Comparison of ENCODE assay signal across 8 cellular contexts in the genomic region with DNA sequence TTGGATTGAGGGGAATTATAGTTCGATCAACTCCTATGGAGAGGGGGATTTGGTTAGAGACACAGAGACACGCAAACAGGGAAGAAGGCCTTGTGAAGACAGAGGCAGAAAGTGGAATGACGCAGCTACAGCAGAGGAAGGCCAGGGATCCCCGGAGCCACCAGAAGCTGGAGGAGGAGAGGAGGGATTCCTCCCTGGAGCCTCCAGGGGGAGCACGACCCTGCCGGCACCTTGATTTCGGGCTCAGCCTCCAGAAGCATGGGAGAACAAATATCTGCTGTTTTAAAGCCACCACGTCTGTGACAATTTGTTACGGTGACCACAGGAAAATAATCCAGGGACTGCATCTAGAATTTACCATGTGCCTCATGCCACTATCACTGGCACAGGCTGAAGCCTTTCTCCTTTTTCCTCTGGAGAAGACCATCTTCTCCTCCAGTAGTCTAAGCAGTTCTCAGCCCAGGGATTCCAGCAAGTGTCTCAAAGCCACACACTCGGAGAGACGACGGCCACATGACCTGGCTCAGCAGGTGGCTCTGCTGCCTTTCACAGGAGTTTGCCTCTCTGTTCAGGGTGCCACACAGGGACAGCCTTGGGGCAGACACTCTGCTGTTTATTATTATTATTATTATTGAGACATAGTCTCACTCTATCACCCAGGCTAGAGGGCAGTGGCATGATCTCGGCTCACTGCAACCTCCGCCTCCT. TPM values are rescaled to one million over a fixed set of nuclear protein-coding genes. Genes with fewer than 3 reads are reported as not detected.
DNase-seq lines count a peak whose midpoint lies in the region; ATAC-seq, FAIRE-seq and TF ChIP-seq lines count a peak whose summit lies in the region.

No MANE protein-coding gene starts in this region.

- TF ChIP-seq CTCF in Loucy (conservative IDR thresholded peaks at IDR 0.05; ENCODE audit: low read length), result peak; percentile 54
- peak; percentile 89 for TF ChIP-seq CTCF in foreskin fibroblast (IDR thresholded peaks at IDR 0.05; ENCODE audit: low read depth, low read length)
- peak; percentile 45 to 78 (median 68) for TF ChIP-seq CTCF in pancreas (IDR thresholded peaks at IDR 0.05)

- DNase-seq in NCI-H524 (lab: John Stamatoyannopoulos, UW), result peak; percentile 22 to 29
- no peak for DNase-seq in NCI-H524 treated with DMSO at 0.1 percent for 48 hours (lab: John Stamatoyannopoulos, UW)
- peak; percentile 12 for DNase-seq in activated T-cell treated with anti-CD3 and anti-CD28 coated beads for 1 hour (ENCODE audit: low read depth)
- peak; percentile 47 to 79 for DNase-seq in foreskin fibroblast
- peak; percentile 40 to 85 (median 67) for DNase-seq in pancreas

- no peaks in the 10 kb centered on the region for H3K9me3 ChIP-seq in Loucy (ENCODE audit: insufficient read depth, low read depth, low read length)
- H3K9me3 ChIP-seq in pancreas, result no peaks in the 10 kb centered on the region

- H3K79me2 ChIP-seq in Loucy (ENCODE audit: insufficient read depth, low read length), result no peaks in the 10 kb centered on the region

- WGBS in pancreas, 2 donors, result 17 to 18% methylated on average over 14 of the region's 14 CpGs

- H3K27me3 ChIP-seq in Loucy (ENCODE audit: insufficient read depth, low read length, poor library complexity, severe bottlenecking) (no peaks in the 10 kb centered on the region), pancreas (no peaks in the 10 kb centered on the region)

- H4K20me1 ChIP-seq in Loucy (ENCODE audit: insufficient read depth, low read length, poor library complexity, severe bottlenecking), result no peaks in the 10 kb centered on the region

- H3K4me2 ChIP-seq in Loucy (ENCODE audit: low read depth, low read length, poor library complexity, severe bottlenecking), result no peak overlapping the region

- H3K36me3 ChIP-seq in Loucy (ENCODE audit: insufficient read depth, low read length), result no peaks in the 10 kb centered on the region
- no peaks in the 10 kb centered on the region for H3K36me3 ChIP-seq in pancreas

- peak; percentile 80 to 98 (median 96) for ATAC-seq in pancreas
- no peak for ATAC-seq in HG03025 (IDR thresholded peaks at IDR 0.05; ENCODE audit: low FRiP score, unreplicated experiment)
- no peak for ATAC-seq in HG02852 (IDR thresholded peaks at IDR 0.05; ENCODE audit: unreplicated experiment)

- H3K4me1 ChIP-seq in Loucy (ENCODE audit: insufficient read depth, low read length, poor library complexity, severe bottlenecking) (peaks cover 11% of the 10 kb centered on the region), pancreas (no peaks in the 10 kb centered on the region)

- no peak overlapping the region for H3K9ac ChIP-seq in Loucy (ENCODE audit: low read depth, low read length, poor library complexity, severe bottlenecking)

- H3K4me3 ChIP-seq in Loucy (ENCODE audit: low read length, poor library complexity, severe bottlenecking) (no peak overlapping the region), foreskin fibroblast (ENCODE audit: low read depth in 1 of 2, low read length in 2 of 2) (no peak overlapping the region), pancreas (no peak overlapping the region)

- 0 out of 2 replicates have a peak overlapping the region, but pooled peaks have one; percentile 52 for H2AFZ ChIP-seq in Loucy (ENCODE audit: low read length)

- intact Hi-C loops in pancreas (cut with DNase I), result loop anchor here in 1 of 3 donors (5.0 kb wide), 1 partner anchor 105 kb away; no protein-coding TSS in a partner anchor

- H3F3A ChIP-seq in Loucy (ENCODE audit: low read depth), result no peaks in the 10 kb centered on the region

- no peak overlapping the region for H3K27ac ChIP-seq in pancreas

- FAIRE-seq in pancreas (lab: Jason Lieb, UNC), result no peak

- no peaks in the 10 kb centered on the region for H3K9me2 ChIP-seq in Loucy (replicated peaks; ENCODE audit: low read depth, low read length)

RNA-seq across cellular contexts. Expression of a gene that starts 39.9 kb away (rescaled TPM):
- total RNA-seq in pancreas, result under 1 TPM; 0.23 to 0.92 (median 0.65) TPM
- polyA plus RNA-seq in pancreas, result 1 to 10 TPM; 1.2 to 1.9 TPM

RNA-seq across cellular contexts. Expression of a gene that starts 56.8 kb away (rescaled TPM):
- 10 to 100 TPM; 11.0 to 16.9 (median 12.9) TPM for total RNA-seq in pancreas
- polyA plus RNA-seq in pancreas, result 10 to 100 TPM; 11.0 to 11.5 TPM

Comparison
In these comparisons a context has a peak if more than half of its experiments do, and no peak if none do; other contexts are left out.
1. ATAC-seq: peak in pancreas (4 of 4); none in HG03025 (single experiment) and HG02852 (single experiment).
2. Peak in every context shown above with its lines, with median percentiles within 50 percentile points of each other: CTCF ChIP-seq.